In genomic region chr12:76883826-76884225, GRCh38 we compare ENCODE assay signal across 18 cellular contexts. TPM values are rescaled to one million over a fixed set of nuclear protein-coding genes. Genes with fewer than 3 reads are reported as not detected.
DNase-seq lines count a peak whose midpoint lies in the region; ATAC-seq and TF ChIP-seq lines count a peak whose summit lies in the region.
"Had no signal": no experiment of that assay in that cellular context is flagged by ENCODE, and none has a peak within 500 bp of the region (broad histone marks: within the 10 kb centered on the region; RNA-seq: fewer than 3 reads in every experiment).

No MANE protein-coding gene starts in this region.

- no peak overlapping the region for H3K4me2 ChIP-seq in GM23248 (ENCODE audit: unreplicated experiment)

- intact Hi-C loops in lower lobe of right lung (cut with DNase I), result no loop called here

- no peaks in the 10 kb centered on the region for H3K79me2 ChIP-seq in GM23248 (ENCODE audit: insufficient read depth)

- H3K9ac ChIP-seq in GM23248, result no peak overlapping the region
- H3K9ac ChIP-seq in endodermal cell (ENCODE audit: extremely low read depth, low read length, poor library complexity, severe bottlenecking), result no peak overlapping the region

- ATAC-seq in lower lobe of right lung, result no peak
- ATAC-seq: HCT116; naive thymus-derived CD4-positive, alpha-beta T cell had no signal

- peaks cover 7% of the 10 kb centered on the region; the same call in 1 of the 2 replicates for H3F3A ChIP-seq in GM23248 (ENCODE audit: insufficient read depth)

- 50 to 52% methylated on average over 2 of the region's 2 CpGs for WGBS in GM23248 (ENCODE audit: low coverage in 1 of 2, low lambda C conversion rate in 2 of 2, missing lambda C conversion rate in 2 of 2), 2 experiments
- 94 to 100% methylated on average over 1 of the region's 2 CpGs for WGBS in endodermal cell (ENCODE audit: insufficient coverage in 1 of 2, insufficient read length in 1 of 2), 2 experiments

- DNase-seq in GM23248, result peak; percentile 52
- DNase-seq in NCI-H2196 (lab: John Stamatoyannopoulos, UW; ENCODE audit: unreplicated experiment), result peak; percentile 71
- peak; percentile 36 for DNase-seq in endodermal cell
- DNase-seq in SKM-1 (lab: John Stamatoyannopoulos, UW; ENCODE audit: unreplicated experiment), result no peak
- DNase-seq in amygdala (lab: John Stamatoyannopoulos, UW), result no peak
- no peak for DNase-seq in lower lobe of right lung
- DNase-seq: activated CD4-positive, CD25-positive, alpha-beta regulatory T cell; colonic mucosa; GDM1; naive thymus-derived CD4-positive, alpha-beta T cell; NCI-H1048; NK-92 treated with Interleukin-12 subunit alpha and Interleukin-12 subunit beta, amount 100 ng/mL, for 24 hours; stimulated activated CD4-positive, alpha-beta T cell treated with anti-CD3 and anti-CD28 coated beads, Interleukin-4, amount 100 ng/mL, for 24 hours; stimulated activated naive CD4-positive, alpha-beta T cell had no signal

- H3K27ac Mint-ChIP-seq in endodermal cell (no peak overlapping the region), nephron (peak overlapping the region; percentile 28 to 77 (median 72))
- H3K27ac Mint-ChIP-seq: activated naive CD8-positive, alpha-beta T cell; CD14-positive monocyte; naive thymus-derived CD4-positive, alpha-beta T cell had no signal

- TF ChIP-seq CTCF in endodermal cell (conservative IDR thresholded peaks at IDR 0.05) (no peak), nephron (IDR thresholded peaks at IDR 0.05; ENCODE audit: unreplicated experiment in 3 of 3) (no peak), lower lobe of right lung (IDR thresholded peaks at IDR 0.05) (no peak)

- H3K36me3 Mint-ChIP-seq in endodermal cell (ENCODE audit: low read depth), result no peaks in the 10 kb centered on the region
- H3K36me3 Mint-ChIP-seq in nephron (ENCODE audit: low read depth), result no peaks in the 10 kb centered on the region
- H3K36me3 Mint-ChIP-seq: activated naive CD8-positive, alpha-beta T cell; naive thymus-derived CD4-positive, alpha-beta T cell had no signal

- peaks cover 6% of the 10 kb centered on the region for H3K4me1 ChIP-seq in GM23248 (ENCODE audit: insufficient read depth)
- H3K4me1 ChIP-seq in endodermal cell (ENCODE audit: control insufficient read depth, insufficient read depth, low read length), result peaks cover 6% of the 10 kb centered on the region
- H3K4me1 ChIP-seq in lower lobe of right lung, result peaks cover 10% of the 10 kb centered on the region
- H3K4me1 ChIP-seq: colonic mucosa had no signal

- H3K4me3 Mint-ChIP-seq in endodermal cell (no peak overlapping the region), nephron (peak overlapping the region in 1 of 3 experiments; percentile 51)
- H3K4me3 Mint-ChIP-seq: activated naive CD8-positive, alpha-beta T cell; CD14-positive monocyte; naive thymus-derived CD4-positive, alpha-beta T cell had no signal

- no peaks in the 10 kb centered on the region for H4K20me1 ChIP-seq in GM23248 (ENCODE audit: insufficient read depth)

- in situ Hi-C loops in GM23248 (cut with MboI), result no loop called here

- H3K27ac ChIP-seq in GM23248 (no peak overlapping the region), endodermal cell (ENCODE audit: low read depth, low read length) (no peak overlapping the region), lower lobe of right lung (no peak overlapping the region)
- H3K27ac ChIP-seq: colonic mucosa had no signal

- H2AFZ ChIP-seq in GM23248, result no peak overlapping the region

- no peaks in the 10 kb centered on the region for H3K9me3 ChIP-seq in GM23248 (ENCODE audit: low read depth)
- no peaks in the 10 kb centered on the region for H3K9me3 ChIP-seq in endodermal cell (ENCODE audit: control insufficient read depth, low read length)
- H3K9me3 ChIP-seq in lower lobe of right lung, result no peaks in the 10 kb centered on the region
- H3K9me3 ChIP-seq: colonic mucosa had no signal

- H3K9me3 Mint-ChIP-seq in endodermal cell (no peaks in the 10 kb centered on the region), nephron (peaks cover 3% of the 10 kb centered on the region)
- H3K9me3 Mint-ChIP-seq: naive thymus-derived CD4-positive, alpha-beta T cell had no signal

- H3K9me2 ChIP-seq in GM23248 (ENCODE audit: insufficient read depth), result no peaks in the 10 kb centered on the region

- H3K36me3 ChIP-seq in GM23248 (ENCODE audit: low read depth) (no peaks in the 10 kb centered on the region), endodermal cell (ENCODE audit: control insufficient read depth, insufficient read depth, low read length) (no peaks in the 10 kb centered on the region), lower lobe of right lung (no peaks in the 10 kb centered on the region)
- H3K36me3 ChIP-seq: colonic mucosa had no signal

- peaks cover 15% of the 10 kb centered on the region for H3K4me1 Mint-ChIP-seq in endodermal cell
- peaks cover 42% of the 10 kb centered on the region for H3K4me1 Mint-ChIP-seq in nephron

- H3K27me3 ChIP-seq in GM23248 (replicated peaks; ENCODE audit: insufficient read depth), result no peaks in the 10 kb centered on the region
- H3K27me3 ChIP-seq in endodermal cell (ENCODE audit: control insufficient read depth, insufficient read depth, low read length, poor library complexity, severe bottlenecking), result peaks cover 19% of the 10 kb centered on the region
- H3K27me3 ChIP-seq in lower lobe of right lung (ENCODE audit: low read depth), result no peaks in the 10 kb centered on the region
- H3K27me3 ChIP-seq: colonic mucosa had no signal

- H3K4me3 ChIP-seq in GM23248 (no peak overlapping the region), endodermal cell (ENCODE audit: low read length) (no peak overlapping the region), lower lobe of right lung (no peak overlapping the region)
- H3K4me3 ChIP-seq: colonic mucosa had no signal

- peaks cover 10% of the 10 kb centered on the region for H3K27me3 Mint-ChIP-seq in endodermal cell (ENCODE audit: insufficient read depth)
- H3K27me3 Mint-ChIP-seq in nephron (ENCODE audit: low read depth), result no peaks in the 10 kb centered on the region

RNA-seq across cellular contexts. Expression of gene CSRP2, which starts 5.0 kb away (rescaled TPM):
- total RNA-seq in GM23248 (2014; rRNA removed; shearing (Covaris generic)), result 53.0 and 62.2 TPM in 2 replicates
- 80.5 and 82.8 TPM in 2 replicates for polyA plus RNA-seq in GM23248 (2016; fragmentation: Nextera tagmentation; extraction: Ambion mirVana)
- 100 to 1,000 TPM in 1 of 2 donors, 10 to 100 TPM in 1; 74.7 to 121 TPM for total RNA-seq in endodermal cell
- polyA plus RNA-seq in endodermal cell (2013, experiment 1 of 2), result 266 TPM
- polyA plus RNA-seq in endodermal cell (2013, experiment 2 of 2), result 273 TPM
- total RNA-seq in lower lobe of right lung, result 23.3 TPM
- total RNA-seq: naive thymus-derived CD4-positive, alpha-beta T cell had no signal

Comparison
In these comparisons a context has a peak if more than half of its experiments do, and no peak if none do; other contexts are left out.
1. DNase-seq: peak in GM23248 (single experiment), NCI-H2196 (single experiment) and endodermal cell (single experiment); none in SKM-1 (single experiment), amygdala (0 of 56) and lower lobe of right lung (single experiment).